Comparison of ENCODE assay signal across 20 cellular contexts in genomic region chr10:74887614-74888284, GRCh38.
DNase-seq lines count a peak whose midpoint lies in the region; ATAC-seq, FAIRE-seq and TF ChIP-seq lines count a peak whose summit lies in the region.
"Had no signal": no experiment of that assay in that cellular context is flagged by ENCODE, and none has a peak within 500 bp of the region (broad histone marks: within the 10 kb centered on the region; RNA-seq: fewer than 3 reads in every experiment).

No MANE protein-coding gene starts in this region.

- intact Hi-C loops in pancreas (cut with DNase I) = no loop called here

- no peaks in the 10 kb centered on the region for H3K36me3 ChIP-seq in pancreas
- H3K36me3 ChIP-seq: Peyer's patch, SJCRH30 had no signal

- no peaks in the 10 kb centered on the region for H3K36me3 Mint-ChIP-seq in activated naive CD8-positive, alpha-beta T cell
- H3K36me3 Mint-ChIP-seq in activated naive CD8-positive, alpha-beta T cell treated with anti-CD3 and anti-CD28 coated beads, Interleukin-2, amount 50 U/mL, for 24 hours (ENCODE audit: low read depth) = no peaks in the 10 kb centered on the region
- H3K36me3 Mint-ChIP-seq in brain = peaks cover 12% of the 10 kb centered on the region
- H3K36me3 Mint-ChIP-seq in stimulated activated naive B cell treated with anti-CD40 and anti-IgM and Interleukin-4, amounts not matched to agents 10 μg/mL and 1 μg/mL and 100 μg/mL, for 72 hours = peaks cover 4 to 20% of the 10 kb centered on the region in 2 donors

- H3K27ac ChIP-seq in pancreas = peak overlapping the region in 1 of 4 donors; percentile 3
- H3K27ac ChIP-seq: C4-2B, Peyer's patch, SJCRH30 had no signal

- no peaks in the 10 kb centered on the region for H3K27me3 ChIP-seq in pancreas
- H3K27me3 ChIP-seq: Peyer's patch, SJCRH30 had no signal

- peaks cover 7 to 25% (median 19%) of the 10 kb centered on the region in 3 donors for H3K4me1 ChIP-seq in pancreas
- H3K4me1 ChIP-seq: Caco-2, SJCRH30 had no signal

- no peaks in the 10 kb centered on the region for H3K9me3 Mint-ChIP-seq in activated naive CD8-positive, alpha-beta T cell (ENCODE audit: low read depth)
- no peaks in the 10 kb centered on the region for H3K9me3 Mint-ChIP-seq in activated naive CD8-positive, alpha-beta T cell treated with anti-CD3 and anti-CD28 coated beads, Interleukin-2, amount 50 U/mL, for 24 hours
- H3K9me3 Mint-ChIP-seq in brain = peaks cover 0 to 3% (median 0%) of the 10 kb centered on the region in 5 experiments
- H3K9me3 Mint-ChIP-seq in stimulated activated naive B cell treated with anti-CD40 and anti-IgM and Interleukin-4, amounts not matched to agents 10 μg/mL and 1 μg/mL and 100 μg/mL, for 72 hours = no peaks in the 10 kb centered on the region

- WGBS in pancreas, 2 donors = 86 to 88% methylated on average over 2 of the region's 2 CpGs

- TF ChIP-seq CTCF in brain (conservative IDR thresholded peaks at IDR 0.05) (no peak), pancreas (IDR thresholded peaks at IDR 0.05) (no peak)

- peak overlapping the region; percentile 29 for H3K27ac Mint-ChIP-seq in activated naive CD8-positive, alpha-beta T cell
- no peak overlapping the region for H3K27ac Mint-ChIP-seq in activated naive CD8-positive, alpha-beta T cell treated with anti-CD3 and anti-CD28 coated beads, Interleukin-2, amount 50 U/mL, for 24 hours
- peak overlapping the region in 3 of 5 experiments; percentile 16 to 44 (median 28) for H3K27ac Mint-ChIP-seq in brain
- H3K27ac Mint-ChIP-seq in stimulated activated naive B cell treated with anti-CD40 and anti-IgM and Interleukin-4, amounts not matched to agents 10 μg/mL and 1 μg/mL and 100 μg/mL, for 72 hours = peak overlapping the region; percentile 25

- H3K4me3 ChIP-seq in pancreas = no peak overlapping the region
- H3K4me3 ChIP-seq: Peyer's patch, SJCRH30 had no signal

- FAIRE-seq in pancreas (lab: Jason Lieb, UNC) = no peak
- FAIRE-seq: GM12891, GM19239 had no signal

- no peaks in the 10 kb centered on the region for H3K27me3 Mint-ChIP-seq in activated naive CD8-positive, alpha-beta T cell
- H3K27me3 Mint-ChIP-seq in activated naive CD8-positive, alpha-beta T cell treated with anti-CD3 and anti-CD28 coated beads, Interleukin-2, amount 50 U/mL, for 24 hours = no peaks in the 10 kb centered on the region
- no peaks in the 10 kb centered on the region for H3K27me3 Mint-ChIP-seq in brain
- no peaks in the 10 kb centered on the region for H3K27me3 Mint-ChIP-seq in stimulated activated naive B cell treated with anti-CD40 and anti-IgM and Interleukin-4, amounts not matched to agents 10 μg/mL and 1 μg/mL and 100 μg/mL, for 72 hours

- no peak overlapping the region for H3K4me3 Mint-ChIP-seq in activated naive CD8-positive, alpha-beta T cell
- H3K4me3 Mint-ChIP-seq in activated naive CD8-positive, alpha-beta T cell treated with anti-CD3 and anti-CD28 coated beads, Interleukin-2, amount 50 U/mL, for 24 hours = no peak overlapping the region
- H3K4me3 Mint-ChIP-seq in brain = no peak overlapping the region
- H3K4me3 Mint-ChIP-seq in stimulated activated naive B cell treated with anti-CD40 and anti-IgM and Interleukin-4, amounts not matched to agents 10 μg/mL and 1 μg/mL and 100 μg/mL, for 72 hours = no peak overlapping the region

- no peaks in the 10 kb centered on the region for H3K9me3 ChIP-seq in pancreas
- H3K9me3 ChIP-seq: Caco-2, Peyer's patch, SJCRH30 had no signal

- ATAC-seq in activated naive CD8-positive, alpha-beta T cell treated with anti-CD3 and anti-CD28 coated beads, Interleukin-2, amount 50 U/mL, for 24 hours = no peak
- ATAC-seq in stimulated activated naive B cell treated with anti-CD40 and anti-IgM and Interleukin-4, amounts not matched to agents 10 μg/mL and 1 μg/mL and 100 μg/mL, for 72 hours (replicated peaks) = no peak
- ATAC-seq in pancreas = no peak

- peaks cover 67% of the 10 kb centered on the region for H3K4me1 Mint-ChIP-seq in activated naive CD8-positive, alpha-beta T cell (ENCODE audit: low read depth)
- H3K4me1 Mint-ChIP-seq in activated naive CD8-positive, alpha-beta T cell treated with anti-CD3 and anti-CD28 coated beads, Interleukin-2, amount 50 U/mL, for 24 hours = peaks cover 36% of the 10 kb centered on the region
- peaks cover 54% of the 10 kb centered on the region for H3K4me1 Mint-ChIP-seq in brain
- H3K4me1 Mint-ChIP-seq in stimulated activated naive B cell treated with anti-CD40 and anti-IgM and Interleukin-4, amounts not matched to agents 10 μg/mL and 1 μg/mL and 100 μg/mL, for 72 hours = peaks cover 31 to 77% of the 10 kb centered on the region in 2 donors

- DNase-seq in activated naive CD8-positive, alpha-beta T cell treated with anti-CD3 and anti-CD28 coated beads, Interleukin-2, amount 50 U/mL, for 24 hours = no peak
- peak; percentile 73 for DNase-seq in COLO829 (ENCODE audit: low spot score)
- no peak for DNase-seq in stimulated activated naive B cell treated with anti-CD40 and anti-IgM and Interleukin-4, amounts not matched to agents 10 μg/mL and 1 μg/mL and 100 μg/mL, for 72 hours
- no peak for DNase-seq in pons (ENCODE audit: low spot score)
- DNase-seq in pancreas = no peak
- no peak for DNase-seq in DMS53 treated with DMSO at 0.1 percent for 48 hours (lab: John Stamatoyannopoulos, UW; ENCODE audit: unreplicated experiment)
- DNase-seq: AML-193, Caco-2, MM.1S, NCI-H1048, NCI-H1417 treated with DMSO at 0.1 percent for 48 hours, NCI-H187, NCI-H446, Peyer's patch, SJCRH30 had no signal
